In the genomic region with DNA sequence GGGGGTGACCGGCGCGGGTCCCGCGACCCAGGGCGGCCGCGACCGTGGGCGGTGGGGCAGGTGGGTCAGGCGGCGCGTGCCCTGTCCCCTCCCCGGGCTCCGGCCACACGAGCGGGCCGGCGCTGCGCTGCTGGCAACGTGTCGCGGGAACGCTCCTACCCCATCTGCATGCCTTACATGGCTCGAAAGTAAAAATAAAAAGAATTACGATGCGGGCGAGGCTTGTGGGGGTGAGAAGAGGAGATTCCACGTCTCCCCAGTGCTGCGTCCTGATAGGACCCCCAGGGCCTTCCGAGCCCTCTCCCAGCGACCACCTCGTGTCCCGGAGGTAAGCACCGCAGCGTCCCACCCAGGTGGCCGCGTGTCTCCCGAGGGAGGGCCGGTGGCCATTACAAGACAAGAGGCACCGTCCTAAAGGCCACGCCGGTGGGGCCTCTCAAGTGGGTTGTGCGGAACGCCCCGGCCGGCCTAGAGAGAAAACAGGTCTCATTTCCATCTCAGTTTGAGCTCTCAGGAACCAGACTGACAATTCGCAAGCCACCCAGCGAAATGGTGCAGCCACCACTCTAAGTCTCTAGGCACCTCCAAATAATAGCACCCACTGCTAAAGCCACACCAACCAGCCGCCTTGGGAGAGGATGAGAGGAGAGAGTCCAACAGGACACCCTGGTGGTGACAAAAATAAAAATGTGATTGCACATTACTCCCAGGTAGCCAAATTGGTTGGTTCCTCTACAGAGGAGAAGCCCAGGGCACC, we compare ENCODE assay signal across 8 cellular contexts. TPM values are rescaled to one million over a fixed set of nuclear protein-coding genes. Genes with fewer than 3 reads are reported as not detected.
DNase-seq lines count a peak whose midpoint lies in the region; ATAC-seq and TF ChIP-seq lines count a peak whose summit lies in the region.

No MANE protein-coding gene starts in this region.

- H3K27me3 ChIP-seq in Peyer's patch (no peaks in the 10 kb centered on the region), neuron (ENCODE audit: insufficient read depth, low read length) (no peaks in the 10 kb centered on the region), transverse colon (no peaks in the 10 kb centered on the region)

- WGBS in transverse colon (ENCODE audit: low coverage in 1 of 2), 2 donors = 0% methylated on average over 6 to 31 of the region's 50 CpGs

- DNase-seq in DMS153 (lab: John Stamatoyannopoulos, UW) (peak; percentile 75), HUDEP-2 (lab: John Stamatoyannopoulos, UW; ENCODE audit: unreplicated experiment in 76 of 76) (peak in 73 of 76 experiments; percentile 14 to 81 (median 54)), Peyer's patch (peak; percentile 72 to 80 (median 74)), fibroblast of the aortic adventitia (ENCODE audit: low read depth) (peak; percentile 43), transverse colon (peak; percentile 60)
- peak; percentile 11 to 38 for DNase-seq in activated T-helper 1 cell treated with anti-CD3 and anti-CD28 coated beads, Interleukin-2, amount 50 U/mL, for 16 hours (ENCODE audit: low read depth in 1 of 2, low spot score in 1 of 2)

- ATAC-seq in GM21360 (IDR thresholded peaks at IDR 0.05; ENCODE audit: unreplicated experiment) = peak; percentile 46

- intact Hi-C loops in transverse colon (cut with DNase I; ENCODE audit: low total_unique reads) = loop anchor here (2.0 to 10.0 kb wide), 2 partner anchors 113 to 197 kb away; no protein-coding TSS in a partner anchor

- peak overlapping the region; percentile 88 for H2AFZ ChIP-seq in neuron (ENCODE audit: low read depth, low read length)

- no peak for TF ChIP-seq EP300 in transverse colon (IDR thresholded peaks at IDR 0.05; ENCODE audit: low read depth)

- H3K9me3 ChIP-seq in Peyer's patch (no peaks in the 10 kb centered on the region), neuron (ENCODE audit: low read length) (no peaks in the 10 kb centered on the region), transverse colon (no peaks in the 10 kb centered on the region)

- H3K4me3 ChIP-seq in Peyer's patch = peak overlapping the region; percentile 75 to 88 (median 83)
- peak overlapping the region; percentile 72 for H3K4me3 ChIP-seq in fibroblast of the aortic adventitia (ENCODE audit: low read depth, low read length)
- H3K4me3 ChIP-seq in neuron (ENCODE audit: low read length) = peak overlapping the region; percentile 49
- H3K4me3 ChIP-seq in transverse colon = peak overlapping the region; percentile 35 to 76 (median 64)

- H3K36me3 ChIP-seq in Peyer's patch = no peaks in the 10 kb centered on the region
- peaks cover under 1% of the 10 kb centered on the region for H3K36me3 ChIP-seq in neuron (ENCODE audit: insufficient read depth, low read length)
- H3K36me3 ChIP-seq in transverse colon = no peaks in the 10 kb centered on the region

- H3K27ac ChIP-seq in Peyer's patch = peak overlapping the region; percentile 91 to 98 (median 92)
- H3K27ac ChIP-seq in transverse colon = peak overlapping the region; percentile 87 to 93 (median 90)

- H3K4me1 ChIP-seq in Peyer's patch (peaks cover 0 to 33% (median 4%) of the 10 kb centered on the region in 4 donors), neuron (ENCODE audit: insufficient read depth, low read length) (peaks cover 15% of the 10 kb centered on the region), transverse colon (peaks cover 16 to 64% (median 38%) of the 10 kb centered on the region in 4 donors)

- TF ChIP-seq CTCF in Peyer's patch (IDR thresholded peaks at IDR 0.05) = peak; percentile 47 to 62 (median 57)
- peak; percentile 27 for TF ChIP-seq CTCF in fibroblast of the aortic adventitia (IDR thresholded peaks at IDR 0.05; ENCODE audit: insufficient read depth, low read length)
- TF ChIP-seq CTCF in transverse colon (IDR thresholded peaks at IDR 0.05) = peak; percentile 39 to 79 (median 46)

- TF ChIP-seq POLR2A in Peyer's patch (IDR thresholded peaks at IDR 0.05) (no peak), transverse colon (IDR thresholded peaks at IDR 0.05) (peak; percentile 38)

- in situ Hi-C loops in transverse colon (cut with MboI; ENCODE audit: low pct_ligation_motif_present in 1 of 4, low pct_unique_long_range_greater_than_20kb in 1 of 4, low sequenced_read_pairs in 3 of 4) = loop anchor here in 2 of 4 donors (25.0 kb wide), 2 partner anchors 380 to 495 kb away; no protein-coding TSS in a partner anchor

RNA-seq across cellular contexts. Expression of gene FOXN3, which starts 0.6 kb away (rescaled TPM):
- total RNA-seq in Peyer's patch (100 to 1,000 TPM; 129 to 213 (median 163) TPM), fibroblast of the aortic adventitia (ENCODE audit: low replicate concordance) (35.3 and 39.4 TPM in 2 replicates), transverse colon (100 to 1,000 TPM in 3 of 4 donors, 10 to 100 TPM in 1; 66.1 to 130 (median 109) TPM)

Comparison
In these comparisons a context has a peak if more than half of its experiments do, and no peak if none do; other contexts are left out.
1. Peak in every context shown above with its lines: DNase-seq, ATAC-seq, H3K4me3 ChIP-seq and H3K27ac ChIP-seq.
2. DNase-seq: peak in every context shown above with its lines; median percentile 75 in DMS153; 74 in Peyer's patch; 60 in transverse colon; 54 in HUDEP-2; 43 in fibroblast of the aortic adventitia; 24 in activated T-helper 1 cell treated with anti-CD3 and anti-CD28 coated beads, Interleukin-2, amount 50 U/mL, for 16 hours.